8 cellular contexts compared by ENCODE assay signal in genomic region chr1:202615501-202616354, GRCh38.
DNase-seq lines count a peak whose midpoint lies in the region; TF ChIP-seq lines count a peak whose summit lies in the region.

No MANE protein-coding gene starts in this region.

- BruUV-seq in mammary epithelial cell (replicated peaks; lab: Mats Ljungman, UMichigan): no TSS peak

- in situ Hi-C loops in GM13977 (cut with MboI; ENCODE audit: low pct_unique_long_range_greater_than_20kb, low sequenced_read_pairs, unreplicated experiment): no loop called here
- in situ Hi-C loops in mammary epithelial cell (cut with MboI; ENCODE audit: low sequenced_read_pairs in 2 of 2): loop anchor here in 1 of 2 donors (25.0 kb wide), 1 partner anchor 278 kb away; the partner anchor contains the start of genes PPP1R12B and UBE2T

- peak overlapping the region; percentile 51 for H3K4me2 ChIP-seq in mammary epithelial cell (ENCODE audit: insufficient read depth, low read depth, low read length)

- H3K36me3 ChIP-seq in MG63 (no peaks in the 10 kb centered on the region), mammary epithelial cell (ENCODE audit: insufficient read depth, low read length) (no peaks in the 10 kb centered on the region), thyroid gland (no peaks in the 10 kb centered on the region)

- peak overlapping the region; percentile 25 to 42 (median 38) for H3K4me3 Mint-ChIP-seq in nephron

- CTCF ChIA-PET in mammary epithelial cell (lab: Charles Lee; ENCODE audit: low non-redundant PET): interaction anchor here (0.6 kb wide), 1 partner anchor 15 kb away, joined by 3 read pairs; no protein-coding TSS in a partner anchor

- DNase-seq in GM13977 (ENCODE audit: low spot score) (peak; percentile 67), H4 (ENCODE audit: low spot score) (peak; percentile 87), MG63 (peak; percentile 75), mammary epithelial cell (no peak), thyroid gland (no peak)
- DNase-seq in activated CD4-positive, alpha-beta T cell treated with anti-CD3 and anti-CD28 coated beads for 4 hours: no peak
- no peak for DNase-seq in activated T-cell treated with anti-CD3 and anti-CD28 coated beads, Interleukin-2, amount 50 U/mL, for 1 hour

- H3K4me1 Mint-ChIP-seq in nephron: peaks cover 56% of the 10 kb centered on the region

- H3K4me1 ChIP-seq in mammary epithelial cell (ENCODE audit: insufficient read depth, low read length): peaks cover 16% of the 10 kb centered on the region
- peaks cover 0 to 8% of the 10 kb centered on the region in 2 donors for H3K4me1 ChIP-seq in thyroid gland

- no peak for TF ChIP-seq CTCF in GM13977 (IDR thresholded peaks at IDR 0.05; ENCODE audit: extremely low read depth, insufficient read depth, missing control alignments)
- no peak for TF ChIP-seq CTCF in mammary epithelial cell (conservative IDR thresholded peaks at IDR 0.05 in 1 of 2, IDR thresholded peaks at IDR 0.05 in 1 of 2; ENCODE audit: extremely low read depth in 1 of 2, insufficient read depth in 1 of 2, low read depth in 1 of 2, low read length in 2 of 2)
- TF ChIP-seq CTCF in nephron (IDR thresholded peaks at IDR 0.05; ENCODE audit: unreplicated experiment in 3 of 3): no peak
- TF ChIP-seq CTCF in thyroid gland (IDR thresholded peaks at IDR 0.05): no peak

- H2AFZ ChIP-seq in mammary epithelial cell (ENCODE audit: low read depth, low read length): peak overlapping the region; percentile 80

- no peaks in the 10 kb centered on the region for H4K20me1 ChIP-seq in mammary epithelial cell (ENCODE audit: insufficient read depth, low read length)

- no peaks in the 10 kb centered on the region for H3K27me3 ChIP-seq in MG63
- H3K27me3 ChIP-seq in mammary epithelial cell (ENCODE audit: insufficient read depth, low read length): no peaks in the 10 kb centered on the region
- H3K27me3 ChIP-seq in thyroid gland: no peaks in the 10 kb centered on the region

- no peaks in the 10 kb centered on the region for H3K9me3 Mint-ChIP-seq in nephron

- H3K27me3 Mint-ChIP-seq in nephron (ENCODE audit: low read depth): no peaks in the 10 kb centered on the region

- H3K79me2 ChIP-seq in mammary epithelial cell (ENCODE audit: insufficient read depth, low read length): no peaks in the 10 kb centered on the region

- no peaks in the 10 kb centered on the region for H3K9me3 ChIP-seq in MG63
- H3K9me3 ChIP-seq in mammary epithelial cell (replicated peaks; ENCODE audit: insufficient read depth, low read length): no peaks in the 10 kb centered on the region
- no peaks in the 10 kb centered on the region for H3K9me3 ChIP-seq in thyroid gland

- no peak overlapping the region for H3K4me3 ChIP-seq in MG63
- H3K4me3 ChIP-seq in mammary epithelial cell (replicated peaks in 1 of 3; ENCODE audit: insufficient read depth in 1 of 3, low read depth in 2 of 3, low read length in 3 of 3): no peak overlapping the region
- H3K4me3 ChIP-seq in thyroid gland (replicated peaks in 1 of 3): no peak overlapping the region

- H3K27ac Mint-ChIP-seq in nephron: peak overlapping the region; percentile 92 to 96 (median 93)

- dilution Hi-C loops in mammary epithelial cell (cut with HindIII; ENCODE audit: low sequenced_read_pairs): no loop called here

- no peak overlapping the region for H3K9ac ChIP-seq in mammary epithelial cell (ENCODE audit: insufficient read depth, low read length)

- 46% methylated on average over 11 of the region's 11 CpGs for WGBS in mammary epithelial cell (ENCODE audit: low coverage, missing lambda C conversion rate)
- WGBS in thyroid gland, 2 donors: 51 to 56% methylated on average over 11 of the region's 11 CpGs

- H3K27ac ChIP-seq in mammary epithelial cell (ENCODE audit: insufficient read depth, low read depth, low read length): no peak overlapping the region
- no peak overlapping the region for H3K27ac ChIP-seq in thyroid gland

- H3K36me3 Mint-ChIP-seq in nephron (ENCODE audit: low read depth): no peaks in the 10 kb centered on the region

- no peak for TF ChIP-seq POLR2A in thyroid gland (IDR thresholded peaks at IDR 0.05)

- intact Hi-C loops in mammary epithelial cell (cut with micrococcal nuclease): no loop called here
- intact Hi-C loops in thyroid gland (cut with DNase I): no loop called here

Comparison
In these comparisons a context has a peak if more than half of its experiments do, and no peak if none do; other contexts are left out.
1. DNase-seq: peak in GM13977 (single experiment), H4 (single experiment) and MG63 (single experiment); none in mammary epithelial cell (single experiment), thyroid gland (0 of 2), activated CD4-positive, alpha-beta T cell treated with anti-CD3 and anti-CD28 coated beads for 4 hours (0 of 2) and activated T-cell treated with anti-CD3 and anti-CD28 coated beads, Interleukin-2, amount 50 U/mL, for 1 hour (single experiment).